Comparison of ENCODE assay signal across 8 cellular contexts in genomic region chr20:3710703-3711417, GRCh38. TPM values are rescaled to one million over a fixed set of nuclear protein-coding genes. Genes with fewer than 3 reads are reported as not detected.
DNase-seq lines count a peak whose midpoint lies in the region; ATAC-seq and TF ChIP-seq lines count a peak whose summit lies in the region.

No MANE protein-coding gene starts in this region.

- no peak overlapping the region for H3K27ac Mint-ChIP-seq in activated CD8-positive, alpha-beta T cell treated with anti-CD3 and anti-CD28 coated beads for 36 hours

- no peak overlapping the region for H3K4me3 Mint-ChIP-seq in activated CD8-positive, alpha-beta T cell treated with anti-CD3 and anti-CD28 coated beads for 36 hours

- H3K27me3 Mint-ChIP-seq in activated CD8-positive, alpha-beta T cell treated with anti-CD3 and anti-CD28 coated beads for 36 hours, result peaks cover 1% of the 10 kb centered on the region

- no peaks in the 10 kb centered on the region for H3K36me3 Mint-ChIP-seq in activated CD8-positive, alpha-beta T cell treated with anti-CD3 and anti-CD28 coated beads for 36 hours (ENCODE audit: low read depth)

- no peaks in the 10 kb centered on the region for H3K9me3 Mint-ChIP-seq in activated CD8-positive, alpha-beta T cell treated with anti-CD3 and anti-CD28 coated beads for 36 hours

- CTCF ChIA-PET in activated CD8-positive, alpha-beta T cell treated with anti-CD3 and anti-CD28 coated beads for 36 hours (lab: Charles Lee), result interaction anchor here (0.6 to 5.7 kb wide), 59 partner anchors 8 to 969 kb away, joined by 3 to 79 read pairs (median 5); partner anchors contain the start of genes ADISSP and ATRN

- peak; percentile 96 for TF ChIP-seq CTCF in activated CD8-positive, alpha-beta T cell treated with anti-CD3 and anti-CD28 coated beads for 36 hours (IDR thresholded peaks at IDR 0.05)

- peak; percentile 52 for DNase-seq in NCI-H2171 treated with DMSO at 0.1 percent for 48 hours (lab: John Stamatoyannopoulos, UW)
- DNase-seq in NCI-H2171 (lab: John Stamatoyannopoulos, UW), result no peak
- DNase-seq in NCI-H1105 treated with DMSO at 0.1 percent for 48 hours (lab: John Stamatoyannopoulos, UW), result peak; percentile 43
- DNase-seq in activated CD8-positive, alpha-beta T cell treated with anti-CD3 and anti-CD28 coated beads for 36 hours, result peak; percentile 86
- peak; percentile 76 for DNase-seq in effector CD8-positive, alpha-beta T cell (lab: John Stamatoyannopoulos, UW)
- DNase-seq in mesenteric fat pad (ENCODE audit: low spot score), result peak; percentile 93
- peak; percentile 47 to 55 for DNase-seq in stimulated activated CD8-positive, alpha-beta memory T cell treated with anti-CD3 and anti-CD28 coated beads, Interleukin-2, amount 100 ng/mL, for 1 hour (ENCODE audit: low read depth in 2 of 2)

- H3K4me1 Mint-ChIP-seq in activated CD8-positive, alpha-beta T cell treated with anti-CD3 and anti-CD28 coated beads for 36 hours (ENCODE audit: low read depth), result no peaks in the 10 kb centered on the region

- POLR2A ChIA-PET in activated CD8-positive, alpha-beta T cell treated with anti-CD3 and anti-CD28 coated beads for 36 hours (lab: Charles Lee), result interaction anchor here (0.6 kb wide), 1 partner anchor 492 kb away, joined by 3 read pairs; no protein-coding TSS in a partner anchor

- ATAC-seq in activated CD8-positive, alpha-beta T cell treated with anti-CD3 and anti-CD28 coated beads for 36 hours, result peak; percentile 86
- no peak for ATAC-seq in GM18502 (IDR thresholded peaks at IDR 0.05; ENCODE audit: poor library complexity, unreplicated experiment)

- intact Hi-C loops in activated CD8-positive, alpha-beta T cell treated with anti-CD3 and anti-CD28 coated beads for 36 hours (cut with micrococcal nuclease), result loop anchor here (5.0 kb wide), 1 partner anchor 34 kb away; no protein-coding TSS in a partner anchor

RNA-seq across cellular contexts. Expression of gene SIGLEC1, which starts 1.5 kb away (rescaled TPM):
- total RNA-seq in activated CD8-positive, alpha-beta T cell treated with anti-CD3 and anti-CD28 coated beads for 36 hours, result not detected
- total RNA-seq in mesenteric fat pad, result 45.1 TPM

RNA-seq across cellular contexts. Expression of gene HSPA12B, which starts 21.6 kb away (rescaled TPM):
- not detected for total RNA-seq in activated CD8-positive, alpha-beta T cell treated with anti-CD3 and anti-CD28 coated beads for 36 hours
- total RNA-seq in mesenteric fat pad, result 28.0 TPM

RNA-seq across cellular contexts. Expression of gene ADAM33, which starts 29.1 kb away (rescaled TPM):
- not detected for total RNA-seq in activated CD8-positive, alpha-beta T cell treated with anti-CD3 and anti-CD28 coated beads for 36 hours
- total RNA-seq in mesenteric fat pad, result 30.7 TPM

RNA-seq across cellular contexts. Expression of gene GFRA4, which starts 47.7 kb away (rescaled TPM):
- total RNA-seq in activated CD8-positive, alpha-beta T cell treated with anti-CD3 and anti-CD28 coated beads for 36 hours, result not detected
- total RNA-seq in mesenteric fat pad, result not detected

RNA-seq across cellular contexts. Expression of gene ADISSP, which starts 56.7 kb away (rescaled TPM):
- total RNA-seq in activated CD8-positive, alpha-beta T cell treated with anti-CD3 and anti-CD28 coated beads for 36 hours, result 10 to 100 TPM; 62.5 to 66.6 TPM
- 37.5 TPM for total RNA-seq in mesenteric fat pad

Comparison
In these comparisons a context has a peak if more than half of its experiments do, and no peak if none do; other contexts are left out.
1. RNA of gene SIGLEC1, which starts 1.5 kb away (total RNA-seq): 45.1 TPM in mesenteric fat pad (single experiment); not detected in activated CD8-positive, alpha-beta T cell treated with anti-CD3 and anti-CD28 coated beads for 36 hours; every median in the first group is over 10 times any median in the second.
2. RNA of gene HSPA12B, which starts 21.6 kb away (total RNA-seq): 28.0 TPM in mesenteric fat pad (single experiment); not detected in activated CD8-positive, alpha-beta T cell treated with anti-CD3 and anti-CD28 coated beads for 36 hours; every median in the first group is over 10 times any median in the second.
3. RNA of gene ADAM33, which starts 29.1 kb away (total RNA-seq): 30.7 TPM in mesenteric fat pad (single experiment); not detected in activated CD8-positive, alpha-beta T cell treated with anti-CD3 and anti-CD28 coated beads for 36 hours; every median in the first group is over 10 times any median in the second.